ENCODE assay signal across 1 cellular context in genomic region chr10:109968954-109969644, GRCh38.
TF ChIP-seq lines count a peak whose summit lies in the region.

No MANE protein-coding gene starts in this region.

TF ChIP-seq in H1, 55 proteins besides CTCF, POLR2A, EP300 and RAD21:
- TF ChIP-seq RBBP5 (IDR thresholded peaks at IDR 0.05; ENCODE audit: borderline replicate concordance, low read depth, low read length): no peak
- no peak for TF ChIP-seq SP2 (IDR thresholded peaks at IDR 0.05; ENCODE audit: low read length)
- no peak for TF ChIP-seq EGR1 (IDR thresholded peaks at IDR 0.05; ENCODE audit: borderline replicate concordance, low read depth, low read length)
- TF ChIP-seq ATF3 (IDR thresholded peaks at IDR 0.05; ENCODE audit: insufficient read depth, low read depth, low read length): no peak
- no peak for TF ChIP-seq SUZ12 (IDR thresholded peaks at IDR 0.05; ENCODE audit: low read length)
- TF ChIP-seq TCF12 (IDR thresholded peaks at IDR 0.05; ENCODE audit: low read depth, low read length): no peak
- TF ChIP-seq TAF1 (IDR thresholded peaks at IDR 0.05; ENCODE audit: low read depth, low read length): no peak
- TF ChIP-seq JUN (IDR thresholded peaks at IDR 0.05; ENCODE audit: low read depth, low read length): no peak
- TF ChIP-seq USF2 (IDR thresholded peaks at IDR 0.05; ENCODE audit: low read length): no peak
- no peak for TF ChIP-seq RFX5 (IDR thresholded peaks at IDR 0.05; ENCODE audit: borderline replicate concordance, low read depth, low read length)
- TF ChIP-seq CHD7 (IDR thresholded peaks at IDR 0.05; ENCODE audit: insufficient replicate concordance, low read length): no peak
- no peak for TF ChIP-seq MAFK (IDR thresholded peaks at IDR 0.05; ENCODE audit: low read depth, low read length)
- TF ChIP-seq FOSL1 (IDR thresholded peaks at IDR 0.05; ENCODE audit: insufficient read depth, low read depth, low read length): no peak
- no peak for TF ChIP-seq ZNF274 (IDR thresholded peaks at IDR 0.05; ENCODE audit: borderline replicate concordance, extremely low read depth, low read length)
- no peak for TF ChIP-seq CEBPB (IDR thresholded peaks at IDR 0.05; ENCODE audit: low read depth, low read length)
- no peak for TF ChIP-seq SIN3A (conservative IDR thresholded peaks at IDR 0.05 in 1 of 2, IDR thresholded peaks at IDR 0.05 in 1 of 2; ENCODE audit: low read depth in 1 of 2, low read length in 2 of 2)
- TF ChIP-seq TEAD4 (IDR thresholded peaks at IDR 0.05; ENCODE audit: low read depth, low read length): no peak
